1 cellular context compared by ENCODE assay signal in the genomic region with DNA sequence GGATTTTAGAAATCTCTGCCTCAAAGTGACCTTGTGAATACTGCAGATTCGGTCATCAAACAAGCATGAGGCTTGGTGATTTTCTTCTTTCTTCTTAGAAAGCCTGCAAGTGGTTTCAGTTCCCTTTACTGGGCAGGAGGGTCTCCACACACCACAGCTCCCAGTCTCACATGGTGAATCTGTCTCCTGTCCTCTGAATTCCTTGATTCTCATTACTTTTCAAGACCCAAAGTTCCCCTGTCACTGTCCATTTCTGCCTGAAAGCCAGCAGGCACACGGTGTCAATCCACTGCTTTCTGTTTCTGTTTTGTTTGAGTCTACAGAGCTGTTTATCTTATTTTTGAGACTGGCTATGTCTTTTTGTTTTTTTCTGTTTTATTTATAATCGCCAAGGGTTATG.
TF ChIP-seq lines count a peak whose summit lies in the region.

No MANE protein-coding gene starts in this region.

TF ChIP-seq in WTC11, 78 proteins besides CTCF, POLR2A, EP300 and RAD21 (continued from another document):
- TF ChIP-seq, protein P1, sequence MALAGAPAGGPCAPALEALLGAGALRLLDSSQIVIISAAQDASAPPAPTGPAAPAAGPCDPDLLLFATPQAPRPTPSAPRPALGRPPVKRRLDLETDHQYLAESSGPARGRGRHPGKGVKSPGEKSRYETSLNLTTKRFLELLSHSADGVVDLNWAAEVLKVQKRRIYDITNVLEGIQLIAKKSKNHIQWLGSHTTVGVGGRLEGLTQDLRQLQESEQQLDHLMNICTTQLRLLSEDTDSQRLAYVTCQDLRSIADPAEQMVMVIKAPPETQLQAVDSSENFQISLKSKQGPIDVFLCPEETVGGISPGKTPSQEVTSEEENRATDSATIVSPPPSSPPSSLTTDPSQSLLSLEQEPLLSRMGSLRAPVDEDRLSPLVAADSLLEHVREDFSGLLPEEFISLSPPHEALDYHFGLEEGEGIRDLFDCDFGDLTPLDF (CRISPR knock-in tag; IDR thresholded peaks at IDR 0.05): no peak
- TF ChIP-seq ZNF317 (CRISPR knock-in tag; IDR thresholded peaks at IDR 0.05; ENCODE audit: borderline replicate concordance, low read depth): no peak
- TF ChIP-seq TEAD1 (CRISPR knock-in tag; IDR thresholded peaks at IDR 0.05): no peak
